In the genomic region with DNA sequence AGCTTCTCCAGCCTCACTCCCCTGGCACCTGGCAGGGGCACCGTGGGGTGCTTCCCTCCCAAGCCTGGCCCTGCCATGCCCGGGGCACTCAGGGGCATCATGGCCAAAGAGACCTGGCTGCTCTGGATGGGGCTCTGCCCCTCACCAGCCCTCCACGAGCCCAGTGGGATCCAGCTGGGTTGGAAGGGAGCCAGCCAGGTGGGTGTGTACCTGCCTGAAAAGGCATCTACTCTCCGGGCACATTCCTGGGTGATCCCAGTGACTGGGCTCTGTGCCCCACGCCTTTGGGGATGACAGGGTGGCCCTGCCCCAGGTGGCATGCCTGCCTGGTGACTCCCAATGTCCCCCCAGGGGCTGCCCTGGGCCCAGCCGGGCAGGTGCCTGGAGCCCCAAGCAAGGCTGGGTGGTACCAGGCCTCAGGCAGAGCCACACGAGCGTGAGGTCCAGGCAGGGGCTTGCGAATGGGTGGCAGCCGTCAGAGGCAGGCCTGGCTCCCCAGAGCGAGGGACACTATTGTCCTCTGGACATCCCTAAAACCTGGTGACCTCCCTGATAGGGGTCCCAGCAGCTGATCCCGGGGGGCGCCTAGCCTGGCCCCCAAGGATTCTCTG, we compare ENCODE assay signal across 8 cellular contexts. TPM values are rescaled to one million over a fixed set of nuclear protein-coding genes. Genes with fewer than 3 reads are reported as not detected.
A peak's percentile ranks its signal among the peaks of the same experiment; 100 is the strongest.
DNase-seq lines count a peak whose midpoint lies in the region; ATAC-seq and TF ChIP-seq lines count a peak whose summit lies in the region.

No MANE protein-coding gene starts in this region.

- peak overlapping the region; percentile 93 for H4K91ac ChIP-seq in IMR-90 (ENCODE audit: insufficient read depth, low read depth, low read length)

- H3K36me3 ChIP-seq in IMR-90 (ENCODE audit: control insufficient read depth, insufficient read depth, low read length): peaks cover 16% of the 10 kb centered on the region; the same call in 1 of the 2 replicates
- H3K36me3 ChIP-seq in mucosa of stomach (ENCODE audit: control insufficient read depth, insufficient read depth, low read length): no peaks in the 10 kb centered on the region

- peak overlapping the region; percentile 81 for H3K18ac ChIP-seq in IMR-90 (ENCODE audit: low read depth, low read length)

- BruUV-seq in IMR-90 (replicated peaks; lab: Mats Ljungman, UMichigan): no TSS peak

- peak overlapping the region; percentile 49 for H2BK20ac ChIP-seq in IMR-90 (ENCODE audit: low read depth, low read length)

- peaks cover 49% of the 10 kb centered on the region for H4K20me1 ChIP-seq in IMR-90 (ENCODE audit: insufficient read depth, low read length)

- in situ Hi-C loops in IMR-90 (cut with MboI; ENCODE audit: low sequenced_read_pairs): no loop called here

- peak overlapping the region; percentile 99 for H2AK5ac ChIP-seq in IMR-90 (ENCODE audit: low read depth, low read length)

- peaks cover 6% of the 10 kb centered on the region for H3K9me1 ChIP-seq in IMR-90 (ENCODE audit: insufficient read depth, low read length)

- dilution Hi-C loops in IMR-90 (cut with HindIII; ENCODE audit: low sequenced_read_pairs, unreplicated experiment): no loop called here

- H3K27me3 ChIP-seq in IMR-90 (ENCODE audit: control insufficient read depth, insufficient read depth, low read length): no peaks in the 10 kb centered on the region
- peaks cover 12% of the 10 kb centered on the region for H3K27me3 ChIP-seq in mucosa of stomach (ENCODE audit: control insufficient read depth, insufficient read depth, low read length)

- peak overlapping the region; percentile 16 for H4K5ac ChIP-seq in IMR-90 (ENCODE audit: low read depth, low read length)

- H3K9ac ChIP-seq in IMR-90 (ENCODE audit: low read depth, low read length) (peak overlapping the region; percentile 98), mucosa of stomach (ENCODE audit: low read length) (peak overlapping the region; percentile 37)

- H3K4me1 ChIP-seq in IMR-90 (ENCODE audit: control insufficient read depth, insufficient read depth, low read length) (peaks cover 35% of the 10 kb centered on the region), mucosa of stomach (ENCODE audit: control insufficient read depth, insufficient read depth, low read length) (peaks cover 33% of the 10 kb centered on the region)

- peak overlapping the region; percentile 18 for H2AFZ ChIP-seq in IMR-90 (replicated peaks; ENCODE audit: low read length, poor library complexity)

- H3K4ac ChIP-seq in IMR-90 (ENCODE audit: low read depth, low read length): peak overlapping the region; percentile 99

- H3K23ac ChIP-seq in IMR-90 (ENCODE audit: low read depth, low read length): peak overlapping the region; percentile 97

- 7% methylated on average over 10 of the region's 13 CpGs; no CpG with 5 or more reads in 1 of the 2 experiments for WGBS in IMR-90 (ENCODE audit: extremely low coverage in 2 of 2, insufficient read length in 1 of 2), 2 experiments

- H4K8ac ChIP-seq in IMR-90 (ENCODE audit: low read depth in 2 of 2, low read length in 2 of 2): peak overlapping the region; percentile 70 to 80

- H3K9me3 ChIP-seq in IMR-90 (ENCODE audit: control insufficient read depth, insufficient read depth, low read length) (no peaks in the 10 kb centered on the region), mucosa of stomach (ENCODE audit: control insufficient read depth, low read length) (no peaks in the 10 kb centered on the region)

- H3K79me1 ChIP-seq in IMR-90 (ENCODE audit: low read depth in 1 of 2, low read length in 2 of 2): peaks cover 3 to 37% of the 10 kb centered on the region in 2 experiments; a peak in 2 of 4 replicates

- peak overlapping the region; percentile 99 for H2BK5ac ChIP-seq in IMR-90 (ENCODE audit: low read depth, low read length, poor library complexity, severe bottlenecking)

- TF ChIP-seq POLR2A in IMR-90 (IDR thresholded peaks at IDR 0.05; ENCODE audit: low read depth, low read length): peak; percentile 7; the same call in 1 of the 2 replicates

- intact Hi-C loops in IMR-90 (cut with micrococcal nuclease): loop anchor here (5.0 kb wide), 1 partner anchor 74 kb away; a partner anchor contains a TSS

- peak overlapping the region; percentile 64; the same call in 1 of the 3 replicates for H2BK15ac ChIP-seq in IMR-90 (ENCODE audit: low read depth, low read length)

- DNase-seq in AG04449 (ENCODE audit: low read depth, low spot score): no peak
- no peak for DNase-seq in IMR-90
- no peak for DNase-seq in cardiac fibroblast (ENCODE audit: low read depth in 2 of 2)
- no peak for DNase-seq in SHP77 (lab: John Stamatoyannopoulos, UW)
- no peak for DNase-seq in NCI-H1092 (lab: John Stamatoyannopoulos, UW)
- no peak for DNase-seq in NOMO-1 (lab: John Stamatoyannopoulos, UW; ENCODE audit: unreplicated experiment in 2 of 2)

- H3K4me3 ChIP-seq in AG04449 (ENCODE audit: low read depth, low read length) (peak overlapping the region; percentile 79), IMR-90 (ENCODE audit: insufficient read depth, low read depth, low read length) (peak overlapping the region; percentile 96), cardiac fibroblast (replicated peaks in 1 of 2; ENCODE audit: low read depth in 2 of 2, low read length in 2 of 2) (peak overlapping the region; percentile 76 to 79), mucosa of stomach (ENCODE audit: low read length) (no peak overlapping the region)

- peak overlapping the region; percentile 100 for H2AK9ac ChIP-seq in IMR-90 (replicated peaks; ENCODE audit: low read depth, low read length, poor library complexity)

- H3K27ac ChIP-seq in IMR-90 (ENCODE audit: insufficient read depth, low read length): peak overlapping the region; percentile 95

- H3K14ac ChIP-seq in IMR-90 (replicated peaks; ENCODE audit: low read depth, low read length): peak overlapping the region; percentile 99

- TF ChIP-seq RAD21 in IMR-90 (IDR thresholded peaks at IDR 0.05; ENCODE audit: low read length): no peak

- peak overlapping the region; percentile 85 for H3K56ac ChIP-seq in IMR-90 (ENCODE audit: extremely low read depth, insufficient read depth, low read length)

- H3K4me2 ChIP-seq in IMR-90 (ENCODE audit: low read depth, low read length): peak overlapping the region; percentile 97

- TF ChIP-seq CTCF in AG04449 (IDR thresholded peaks at IDR 0.05; ENCODE audit: insufficient read depth, low read length, missing control alignments): no peak
- TF ChIP-seq CTCF in IMR-90 (conservative IDR thresholded peaks at IDR 0.05; ENCODE audit: low read depth, low read length): no peak
- no peak for TF ChIP-seq CTCF in cardiac fibroblast (IDR thresholded peaks at IDR 0.05; ENCODE audit: low read depth, low read length)

- POLR2A ChIA-PET in AG04449 (lab: Yijun Ruan, JAX): interaction anchor here (1.0 to 2.4 kb wide), 3 partner anchors 8 to 35 kb away, joined by 4 to 11 read pairs (median 4); a partner anchor contains a TSS
- POLR2A ChIA-PET in IMR-90 (lab: Charles Lee; ENCODE audit: unreplicated experiment): interaction anchor here (0.7 kb wide), 1 partner anchor 35 kb away, joined by 4 read pairs; no protein-coding TSS in a partner anchor

- H2BK120ac ChIP-seq in IMR-90 (ENCODE audit: low read depth, low read length): peak overlapping the region; percentile 78

- CTCF ChIA-PET in AG04449 (lab: Yijun Ruan, JAX): interaction anchor here (1.1 to 5.7 kb wide), 7 partner anchors 11 to 360 kb away, joined by 3 to 29 read pairs (median 6); a partner anchor contains a TSS
- CTCF ChIA-PET in IMR-90 (lab: Yijun Ruan, JAX): interaction anchor here (0.8 kb wide), 1 partner anchor 15 kb away, joined by 3 read pairs; no protein-coding TSS in a partner anchor

- ATAC-seq in IMR-90 (ENCODE audit: low read depth): no peak
- no peak for ATAC-seq in GM21786 (IDR thresholded peaks at IDR 0.05; ENCODE audit: unreplicated experiment)

TF ChIP-seq in IMR-90, 13 proteins besides CTCF, POLR2A, EP300 and RAD21:
- TF ChIP-seq, protein P1, sequence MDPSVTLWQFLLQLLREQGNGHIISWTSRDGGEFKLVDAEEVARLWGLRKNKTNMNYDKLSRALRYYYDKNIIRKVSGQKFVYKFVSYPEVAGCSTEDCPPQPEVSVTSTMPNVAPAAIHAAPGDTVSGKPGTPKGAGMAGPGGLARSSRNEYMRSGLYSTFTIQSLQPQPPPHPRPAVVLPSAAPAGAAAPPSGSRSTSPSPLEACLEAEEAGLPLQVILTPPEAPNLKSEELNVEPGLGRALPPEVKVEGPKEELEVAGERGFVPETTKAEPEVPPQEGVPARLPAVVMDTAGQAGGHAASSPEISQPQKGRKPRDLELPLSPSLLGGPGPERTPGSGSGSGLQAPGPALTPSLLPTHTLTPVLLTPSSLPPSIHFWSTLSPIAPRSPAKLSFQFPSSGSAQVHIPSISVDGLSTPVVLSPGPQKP (IDR thresholded peaks at IDR 0.05; ENCODE audit: borderline replicate concordance, low read depth, low read length): no peak
- TF ChIP-seq MXI1 (IDR thresholded peaks at IDR 0.05; ENCODE audit: borderline replicate concordance, low read depth, low read length) (0 out of 2 replicates have a peak, but pooled peaks have one; percentile 13), FOS (IDR thresholded peaks at IDR 0.05; ENCODE audit: low read depth, low read length) (no peak)

RNA-seq across cellular contexts. Expression of a gene that starts 0.8 kb away (rescaled TPM):
- total RNA-seq in IMR-90 (2012; rRNA removed): 28.7 and 29.7 TPM in 2 replicates
- 71.2 and 91.4 TPM in 2 replicates for polyA plus RNA-seq in IMR-90 (2012; rRNA removed)
- polyA plus RNA-seq in IMR-90 (2012; cell fraction: cytosol; rRNA removed): 45.5 and 87.8 TPM in 2 replicates
- 297 and 693 TPM in 2 replicates for polyA plus RNA-seq in IMR-90 (2012; cell fraction: nucleus; rRNA removed; ENCODE audit: low replicate concordance)

RNA-seq across cellular contexts. Expression of a gene that starts 24.2 kb away (rescaled TPM):
- not detected in 2 replicates for total RNA-seq in IMR-90 (2012; rRNA removed)
- polyA plus RNA-seq in IMR-90 (2012; rRNA removed): not detected in 2 replicates
- not detected in 2 replicates for polyA plus RNA-seq in IMR-90 (2012; cell fraction: cytosol; rRNA removed)
- not detected in 2 replicates for polyA plus RNA-seq in IMR-90 (2012; cell fraction: nucleus; rRNA removed; ENCODE audit: low replicate concordance)

RNA-seq across cellular contexts. Expression of a gene that starts 35.4 kb away (rescaled TPM):
- 2.0 and 6.1 TPM in 2 replicates for total RNA-seq in IMR-90 (2012; rRNA removed)
- polyA plus RNA-seq in IMR-90 (2012; rRNA removed): 11.4 and 20.3 TPM in 2 replicates
- 19.7 and 40.1 TPM in 2 replicates for polyA plus RNA-seq in IMR-90 (2012; cell fraction: cytosol; rRNA removed)
- polyA plus RNA-seq in IMR-90 (2012; cell fraction: nucleus; rRNA removed; ENCODE audit: low replicate concordance): 8.7 and 31.6 TPM in 2 replicates

RNA-seq across cellular contexts. Expression of a gene that starts 45.4 kb away (rescaled TPM):
- 0.36 and 1.1 TPM in 2 replicates for total RNA-seq in IMR-90 (2012; rRNA removed)
- 1.5 and 1.9 TPM in 2 replicates for polyA plus RNA-seq in IMR-90 (2012; rRNA removed)
- polyA plus RNA-seq in IMR-90 (2012; cell fraction: cytosol; rRNA removed): 0.47 and 1.0 TPM in 2 replicates
- 9.8 and 17.9 TPM in 2 replicates for polyA plus RNA-seq in IMR-90 (2012; cell fraction: nucleus; rRNA removed; ENCODE audit: low replicate concordance)
